ENCODE assay signal across 8 cellular contexts in genomic region chr6:149028767-149029405, GRCh38.
DNase-seq lines count a peak whose midpoint lies in the region; ATAC-seq, FAIRE-seq and TF ChIP-seq lines count a peak whose summit lies in the region.

No MANE protein-coding gene starts in this region.

- FAIRE-seq in H1 (lab: Jason Lieb, UNC): peak; percentile 62

- no peak overlapping the region for H2BK120ac ChIP-seq in H1 (replicated peaks; ENCODE audit: low read depth, low read length)

- H2AK5ac ChIP-seq in H1 (ENCODE audit: low read depth, low read length): no peak overlapping the region

- TF ChIP-seq POLR2A in H1 (IDR thresholded peaks at IDR 0.05; ENCODE audit: control extremely low read depth in 1 of 2, low read depth in 2 of 2, low read length in 2 of 2): no peak

- no peak for ATAC-seq in stimulated activated naive CD8-positive, alpha-beta T cell treated with anti-CD3 and anti-CD28 coated beads, Interleukin-15, Interleukin-2, amounts not matched to agents 100 U/mL and 50 U/mL, for 24 hours
- no peak for ATAC-seq in GM19455 (IDR thresholded peaks at IDR 0.05; ENCODE audit: unreplicated experiment)

- peaks cover 5% of the 10 kb centered on the region for H3K9me3 Mint-ChIP-seq in mesothelial cell of epicardium

- TF ChIP-seq EP300 in H1 (IDR thresholded peaks at IDR 0.05; ENCODE audit: borderline replicate concordance in 1 of 2, low read depth in 2 of 2, low read length in 2 of 2): no peak

- H4K91ac ChIP-seq in H1 (replicated peaks; ENCODE audit: insufficient read length, low read length): no peak overlapping the region

- no peaks in the 10 kb centered on the region for H3K9me3 ChIP-seq in H1 (ENCODE audit: insufficient read depth in 2 of 2, low read depth in 1 of 2, low read length in 1 of 2)

- no peak overlapping the region for H2BK20ac ChIP-seq in H1 (ENCODE audit: low read length)

- H3K79me2 ChIP-seq in H1 (ENCODE audit: control insufficient read depth in 1 of 2, insufficient read depth in 2 of 2, low read length in 2 of 2): no peaks in the 10 kb centered on the region

- H3K27me3 Mint-ChIP-seq in mesothelial cell of epicardium (ENCODE audit: low read depth): no peaks in the 10 kb centered on the region

- 0 out of 7 replicates have a peak, but pooled peaks cover 0 to 2% (median 0%) of the 10 kb centered on the region in 4 experiments for H3K4me1 ChIP-seq in H1 (replicated peaks in 1 of 4; ENCODE audit: control insufficient read depth in 3 of 4, insufficient read depth in 4 of 4, low read length in 3 of 4)

- H3K56ac ChIP-seq in H1 (replicated peaks; ENCODE audit: insufficient read length, low read depth, low read length): no peak overlapping the region

- TF ChIP-seq RAD21 in H1 (IDR thresholded peaks at IDR 0.05 in 1 of 2, conservative IDR thresholded peaks at IDR 0.05 in 1 of 2; ENCODE audit: low read depth in 2 of 2, low read length in 2 of 2): peak; percentile 77 to 80

- no peaks in the 10 kb centered on the region for H3K79me1 ChIP-seq in H1 (ENCODE audit: low read depth, low read length)

- H4K20me1 ChIP-seq in H1 (replicated peaks in 1 of 2; ENCODE audit: control insufficient read depth in 1 of 2, insufficient read depth in 2 of 2, low read length in 2 of 2): no peaks in the 10 kb centered on the region

- no peaks in the 10 kb centered on the region for H3K23me2 ChIP-seq in H1 (ENCODE audit: low read depth, low read length)

- H3K36me3 Mint-ChIP-seq in mesothelial cell of epicardium: peaks cover under 1% of the 10 kb centered on the region

- H3K4me1 Mint-ChIP-seq in mesothelial cell of epicardium: peaks cover 34% of the 10 kb centered on the region

- peaks cover 0 to 4% (median under 1%) of the 10 kb centered on the region in 4 experiments; a peak in 1 of 8 replicates for H3K36me3 ChIP-seq in H1 (ENCODE audit: control insufficient read depth in 2 of 4, insufficient read depth in 4 of 4, low read length in 3 of 4)

- H3K23ac ChIP-seq in H1 (ENCODE audit: insufficient read length): no peak overlapping the region

- POLR2A ChIA-PET in H1 (lab: Charles Lee; ENCODE audit: partially characterized antibody): interaction anchor here (0.8 to 1.2 kb wide), 2 partner anchors 14 to 38 kb away, joined by 3 read pairs; no protein-coding TSS in a partner anchor

- DNase-seq in CMK (ENCODE audit: low read depth) (peak; percentile 71), HK-2 (ENCODE audit: unreplicated experiment) (peak; percentile 42), NCI-H526 treated with DMSO at 0.1 percent for 48 hours (lab: John Stamatoyannopoulos, UW) (peak; percentile 75), H1 (ENCODE audit: low read depth in 1 of 2, low spot score in 2 of 2) (no peak), mesothelial cell of epicardium (ENCODE audit: low spot score in 2 of 2, unreplicated experiment in 2 of 2) (peak; percentile 51 to 63)
- peak; percentile 72 to 81 for DNase-seq in activated CD4-positive, alpha-beta T cell treated with anti-CD3 and anti-CD28 coated beads for 4 hours
- DNase-seq in stimulated activated naive CD8-positive, alpha-beta T cell treated with anti-CD3 and anti-CD28 coated beads, Interleukin-15, Interleukin-2, amounts not matched to agents 100 U/mL and 50 U/mL, for 24 hours: peak; percentile 74

- no peak overlapping the region for H2BK5ac ChIP-seq in H1 (ENCODE audit: low read depth, low read length)

- H3K4me3 ChIP-seq in H1 (ENCODE audit: extremely low read depth in 1 of 4, insufficient read depth in 2 of 4, low read depth in 3 of 4, low read length in 4 of 4): no peak overlapping the region

- H2AFZ ChIP-seq in H1 (ENCODE audit: low read length): no peak overlapping the region

- CTCF ChIA-PET in H1 (lab: Charles Lee; ENCODE audit: partially characterized antibody): interaction anchor here (0.6 to 6.2 kb wide), 41 partner anchors 8 to 708 kb away, joined by 3 to 52 read pairs (median 4); no protein-coding TSS in a partner anchor

- no peak overlapping the region for H3K27ac ChIP-seq in H1 (ENCODE audit: low read depth, low read length)

- H3K14ac ChIP-seq in H1 (ENCODE audit: insufficient read length): no peak overlapping the region

- no peak overlapping the region for H2BK15ac ChIP-seq in H1 (ENCODE audit: low read length)

- no peak overlapping the region for H3K27ac Mint-ChIP-seq in mesothelial cell of epicardium

- H3K9ac ChIP-seq in H1 (replicated peaks in 1 of 4; ENCODE audit: extremely low read depth in 1 of 4, low read depth in 3 of 4, low read length in 3 of 4): no peak overlapping the region

- TF ChIP-seq CTCF in H1 (IDR thresholded peaks at IDR 0.05; ENCODE audit: control extremely low read depth in 1 of 3, insufficient read depth in 1 of 3, low read depth in 1 of 3, low read length in 3 of 3) (peak in 2 of 3 experiments; percentile 47 to 63; a peak in 2 of 4 replicates), mesothelial cell of epicardium (IDR thresholded peaks at IDR 0.05; ENCODE audit: unreplicated experiment) (peak; percentile 96)

- H3K18ac ChIP-seq in H1 (ENCODE audit: extremely low read depth, low read length): no peak overlapping the region

- no peak overlapping the region for H3K4me3 Mint-ChIP-seq in mesothelial cell of epicardium

- 54% methylated on average over 6 of the region's 6 CpGs; no CpG with 5 or more reads in 1 of the 2 experiments for WGBS in H1 (ENCODE audit: extremely low coverage in 1 of 2, insufficient coverage in 1 of 2, insufficient read length in 1 of 2, insufficient replicate concordance in 2 of 2, low coverage in 1 of 2, low lambda C conversion rate in 2 of 2, missing lambda C conversion rate in 1 of 2), 2 experiments

- H3K4me2 ChIP-seq in H1 (ENCODE audit: insufficient read depth in 1 of 2, low read depth in 2 of 2, low read length in 2 of 2): no peak overlapping the region

- H4K5ac ChIP-seq in H1 (ENCODE audit: insufficient read length, low read depth, low read length): no peak overlapping the region

- H3K4ac ChIP-seq in H1 (replicated peaks; ENCODE audit: insufficient read length, low read depth, low read length): no peak overlapping the region

- no peak overlapping the region for H2BK12ac ChIP-seq in H1 (ENCODE audit: low read depth, low read length)

- no peak overlapping the region for H4K8ac ChIP-seq in H1 (ENCODE audit: extremely low read depth, insufficient read depth, low read length)

- no peaks in the 10 kb centered on the region for H3K27me3 ChIP-seq in H1 (replicated peaks in 1 of 4; ENCODE audit: control insufficient read depth in 3 of 4, extremely low read depth in 1 of 4, insufficient read depth in 3 of 4, low read length in 3 of 4)

TF ChIP-seq in H1, 55 proteins besides CTCF, POLR2A, EP300 and RAD21 (continues in another document):
- TF ChIP-seq TBP (IDR thresholded peaks at IDR 0.05; ENCODE audit: low read depth, low read length) (no peak), TAF7 (optimal IDR thresholded peaks at IDR 0.05; ENCODE audit: borderline replicate concordance, low read depth, low read length) (no peak), TAF1 (IDR thresholded peaks at IDR 0.05; ENCODE audit: low read depth, low read length) (no peak), RBBP5 (IDR thresholded peaks at IDR 0.05; ENCODE audit: borderline replicate concordance, low read depth, low read length) (no peak)

Comparison
In these comparisons a context has a peak if more than half of its experiments do, and no peak if none do; other contexts are left out.
1. DNase-seq: peak in CMK (single experiment), HK-2 (single experiment), NCI-H526 treated with DMSO at 0.1 percent for 48 hours (single experiment), activated CD4-positive, alpha-beta T cell treated with anti-CD3 and anti-CD28 coated beads for 4 hours (2 of 2), mesothelial cell of epicardium (2 of 2) and stimulated activated naive CD8-positive, alpha-beta T cell treated with anti-CD3 and anti-CD28 coated beads, Interleukin-15, Interleukin-2, amounts not matched to agents 100 U/mL and 50 U/mL, for 24 hours (single experiment); none in H1 (0 of 2).